ENCODE assay signal across 29 cellular contexts in the genomic region with DNA sequence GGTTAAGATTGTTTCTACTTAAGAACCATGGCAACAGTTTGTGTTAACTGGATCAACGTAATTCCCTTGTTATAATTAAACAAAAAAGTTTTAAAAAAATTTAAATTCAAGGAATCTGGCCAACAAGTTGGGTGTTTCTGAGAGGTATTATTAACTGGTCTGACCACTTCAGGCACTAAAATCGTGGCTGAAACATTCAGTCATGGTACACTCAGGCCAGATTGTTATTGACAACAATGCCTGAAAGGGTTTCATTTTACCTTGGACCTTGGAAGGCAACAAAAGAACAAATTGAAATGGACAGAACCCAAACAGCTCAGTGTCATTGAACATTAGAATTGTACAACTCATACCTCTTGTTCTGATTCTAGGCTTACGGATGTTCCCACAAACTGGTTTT.
DNase-seq lines count a peak whose midpoint lies in the region; ATAC-seq and TF ChIP-seq lines count a peak whose summit lies in the region.
"Had no signal": no experiment of that assay in that cellular context is flagged by ENCODE, and none has a peak within 500 bp of the region (broad histone marks: within the 10 kb centered on the region; RNA-seq: fewer than 3 reads in every experiment).

No MANE protein-coding gene starts in this region.

- TF ChIP-seq CTCF in HCT116 (IDR thresholded peaks at IDR 0.05 in 2 of 3, conservative IDR thresholded peaks at IDR 0.05 in 1 of 3; ENCODE audit: borderline replicate concordance in 1 of 3, insufficient read depth in 1 of 3, low read depth in 2 of 3, low read length in 2 of 3) (no peak), RWPE2 (IDR thresholded peaks at IDR 0.05; ENCODE audit: poor library complexity, severe bottlenecking) (no peak), lower leg skin (IDR thresholded peaks at IDR 0.05) (no peak)

- RAD21 ChIA-PET in HCT116 (lab: Charles Lee; ENCODE audit: low non-redundant PET in 1 of 2, low total read pairs in 2 of 2, uncharacterized antibody in 2 of 2, unreplicated experiment in 2 of 2): no interaction called here

- H3K36me3 ChIP-seq in HCT116 (ENCODE audit: control insufficient read depth in 1 of 2, insufficient read depth in 2 of 2, low read length in 2 of 2) (no peaks in the 10 kb centered on the region), RWPE2 (ENCODE audit: low read depth) (no peaks in the 10 kb centered on the region), skeletal muscle satellite cell (ENCODE audit: insufficient read depth, low read length) (no peaks in the 10 kb centered on the region)
- H3K36me3 ChIP-seq: adrenal gland, left ventricle myocardium inferior, MG63 had no signal

- peak overlapping the region in 1 of 2 experiments; percentile 46; a peak in 2 of 4 replicates for H3K4me3 ChIP-seq in HCT116 (replicated peaks in 1 of 2; ENCODE audit: low read depth in 1 of 2, low read length in 2 of 2)
- no peak overlapping the region for H3K4me3 ChIP-seq in RWPE2 (ENCODE audit: severe bottlenecking)
- H3K4me3 ChIP-seq in skeletal muscle satellite cell (ENCODE audit: low read length): peak overlapping the region; percentile 22
- H3K4me3 ChIP-seq in lower leg skin (ENCODE audit: low read depth, poor library complexity, severe bottlenecking): no peak overlapping the region
- H3K4me3 ChIP-seq: adrenal gland, left ventricle myocardium inferior, MG63 had no signal

- DNase-seq in HCT116 (ENCODE audit: low read depth, low spot score) (peak; percentile 15), RWPE2 (ENCODE audit: low spot score) (no peak), hippocampal formation (lab: John Stamatoyannopoulos, UW) (no peak), lower leg skin (ENCODE audit: low spot score in 2 of 2) (no peak)
- DNase-seq in stimulated activated CD4-positive, alpha-beta T cell treated with anti-CD3 and anti-CD28 coated beads, Interleukin-12 subunit alpha, Interleukin-12 subunit beta, amount 100 ng/mL, for 4 hours: no peak
- DNase-seq: activated CD4-positive, alpha-beta T cell treated with anti-CD3 and anti-CD28 coated beads for 4 hours; activated CD8-positive, alpha-beta T cell treated with anti-CD3 and anti-CD28 coated beads, Interleukin-2, amount 10 ng/mL, durations not matched to agents 7 days and 5 days; activated naive CD4-positive, alpha-beta T cell treated with anti-CD3 and anti-CD28 coated beads, Interleukin-2, amount 10 ng/mL, durations not matched to agents 7 days and 5 days; adrenal gland; Caco-2; DMS79 treated with DMSO at 0.1 percent for 48 hours; GF-D8; KBM-7; left ventricle myocardium inferior; MG63; NCI-H1417; NCI-H2081; NCI-H2227 treated with DMSO at 0.1 percent for 48 hours; NCI-H526; posterior cingulate gyrus; right cardiac atrium; SHP77; stimulated activated CD4-positive, alpha-beta T cell treated with anti-CD3 and anti-CD28 coated beads, Interleukin-4, amount 100 ng/mL, for 24 hours; trophoblast cell had no signal

- H3K9ac ChIP-seq in HCT116 (ENCODE audit: low read length) (peak overlapping the region; percentile 73), skeletal muscle satellite cell (ENCODE audit: low read depth, low read length) (no peak overlapping the region)

- ATAC-seq in HCT116 (no peak), RWPE2 (ENCODE audit: low read depth) (no peak), esophagus mucosa (peak; percentile 24)
- ATAC-seq: activated CD8-positive, alpha-beta T cell treated with anti-CD3 and anti-CD28 coated beads, Interleukin-2, amount 10 ng/mL, durations not matched to agents 7 days and 5 days; activated T-helper 17 cell treated with anti-CD3 and anti-CD28 coated beads, Interleukin-2, amount 50 U/mL, for 72 hours; Panc1; right cardiac atrium had no signal

- no peak for TF ChIP-seq POLR2A in HCT116 (IDR thresholded peaks at IDR 0.05; ENCODE audit: borderline replicate concordance, extremely low read depth, insufficient read depth, insufficient read length)
- TF ChIP-seq POLR2A in lower leg skin (IDR thresholded peaks at IDR 0.05): no peak

- H3K79me2 ChIP-seq in HCT116 (ENCODE audit: insufficient read depth, low read length): no peaks in the 10 kb centered on the region

- CTCF ChIA-PET in HCT116 (lab: Charles Lee): no interaction called here

- H3K9me3 ChIP-seq in HCT116 (ENCODE audit: control insufficient read depth in 1 of 2, insufficient read depth in 1 of 2, low read depth in 1 of 2, low read length in 2 of 2) (no peaks in the 10 kb centered on the region), RWPE2 (ENCODE audit: severe bottlenecking) (no peaks in the 10 kb centered on the region), skeletal muscle satellite cell (replicated peaks; ENCODE audit: low read length) (no peaks in the 10 kb centered on the region)
- H3K9me3 ChIP-seq: adrenal gland, left ventricle myocardium inferior, MG63 had no signal

- intact Hi-C loops in HCT116 (cut with micrococcal nuclease) (loop anchor here (10.0 kb wide), 1 partner anchor 820 kb away; the partner anchor contains the start of gene DNAJC1), lower leg skin (cut with DNase I; ENCODE audit: low total_unique reads) (no loop called here)

- POLR2A ChIA-PET in HCT116 (lab: Charles Lee): interaction anchor here (1.4 kb wide), 1 partner anchor 208 kb away, joined by 3 read pairs; no protein-coding TSS in a partner anchor

- BruUV-seq in HCT116 (replicated peaks; lab: Mats Ljungman, UMichigan): TSS peak; percentile 82

- H3K27ac ChIP-seq in HCT116 (ENCODE audit: low read depth, low read length) (peak overlapping the region; percentile 97), RWPE2 (ENCODE audit: poor library complexity, severe bottlenecking) (peak overlapping the region; percentile 59)
- H3K27ac ChIP-seq: adrenal gland, left ventricle myocardium inferior, VCaP had no signal

- H4K20me1 ChIP-seq in HCT116 (ENCODE audit: insufficient read depth): no peaks in the 10 kb centered on the region

- H3K27me3 ChIP-seq in HCT116 (ENCODE audit: insufficient read depth, low read length) (no peaks in the 10 kb centered on the region), RWPE2 (ENCODE audit: insufficient read depth, poor library complexity, severe bottlenecking) (no peaks in the 10 kb centered on the region), skeletal muscle satellite cell (ENCODE audit: control insufficient read depth, insufficient read depth, low read length) (no peaks in the 10 kb centered on the region)
- H3K27me3 ChIP-seq: adrenal gland, MG63 had no signal

- no peak overlapping the region for H2AFZ ChIP-seq in HCT116 (ENCODE audit: low read depth, low read length, poor library complexity, severe bottlenecking)

- no peaks in the 10 kb centered on the region for H3K9me2 ChIP-seq in HCT116 (ENCODE audit: insufficient read depth)

- TF ChIP-seq RAD21 in HCT116 (IDR thresholded peaks at IDR 0.05; ENCODE audit: low read depth): no peak

- peaks cover 39 to 56% of the 10 kb centered on the region in 2 experiments for H3K4me1 ChIP-seq in HCT116 (ENCODE audit: control insufficient read depth in 1 of 2, insufficient read depth in 2 of 2, low read length in 2 of 2)
- H3K4me1 ChIP-seq in RWPE2 (ENCODE audit: insufficient read depth, poor library complexity, severe bottlenecking): peaks cover 42% of the 10 kb centered on the region
- H3K4me1 ChIP-seq in skeletal muscle satellite cell (ENCODE audit: control insufficient read depth, insufficient read depth, low read length): peaks cover 48% of the 10 kb centered on the region
- H3K4me1 ChIP-seq: adrenal gland, left ventricle myocardium inferior had no signal

- WGBS in lower leg skin, 2 donors: 64 to 72% methylated on average over 3 of the region's 3 CpGs

- H3K4me2 ChIP-seq in HCT116 (ENCODE audit: low read length): peak overlapping the region; percentile 74
- peak overlapping the region; percentile 23 for H3K4me2 ChIP-seq in skeletal muscle satellite cell (ENCODE audit: low read length)

TF ChIP-seq in HCT116, 20 proteins besides CTCF, POLR2A, EP300 and RAD21 (continues in another document):
- TF ChIP-seq ELF1 (IDR thresholded peaks at IDR 0.05; ENCODE audit: borderline replicate concordance, low read depth) (no peak), MAX (IDR thresholded peaks at IDR 0.05) (no peak), SRF (IDR thresholded peaks at IDR 0.05; ENCODE audit: low read depth) (no peak), YY1 (IDR thresholded peaks at IDR 0.05; ENCODE audit: extremely low read depth, insufficient replicate concordance, low read depth, low read length) (no peak), JUND (IDR thresholded peaks at IDR 0.05) (no peak), TCF7L2 (IDR thresholded peaks at IDR 0.05; ENCODE audit: borderline replicate concordance, extremely low read depth, insufficient read depth, insufficient read length) (no peak), EGR1 (IDR thresholded peaks at IDR 0.05; ENCODE audit: low read depth) (no peak), ZFX (IDR thresholded peaks at IDR 0.05) (no peak), REST (IDR thresholded peaks at IDR 0.05; ENCODE audit: low read depth) (no peak), SP1 (IDR thresholded peaks at IDR 0.05; ENCODE audit: low read depth) (no peak), CBX3 (IDR thresholded peaks at IDR 0.05; ENCODE audit: low read depth) (no peak)
